Comparison of ENCODE assay signal across 11 cellular contexts in genomic region chr7:55618913-55619312, GRCh38.
"Had no signal": no experiment of that assay in that cellular context is flagged by ENCODE, and none has a peak within 500 bp of the region (broad histone marks: within the 10 kb centered on the region; RNA-seq: fewer than 3 reads in every experiment).

No MANE protein-coding gene starts in this region.

- H3K4me1 ChIP-seq: HAP-1 had no signal

- H3K9ac ChIP-seq: GM23248 had no signal

- H2AFZ ChIP-seq: GM23248, GM23338 had no signal

- H3K4me3 ChIP-seq: GM23248, GM23338, HAP-1 had no signal

- H3K9me3 ChIP-seq: HAP-1 had no signal

- DNase-seq: GM23248, GOT3, H7, H9, HCEC 1CT, HFFc6 had no signal

- H3K27ac ChIP-seq: GM23248 had no signal

- H3K4me3 Mint-ChIP-seq: GM23338, H9, HFFc6 had no signal

- H3K4me1 Mint-ChIP-seq: GM23338, H9 had no signal

- H3K4me2 ChIP-seq: GM23338 had no signal

- FAIRE-seq: H1, H54 had no signal

- H3K27ac Mint-ChIP-seq: GM23338, H9, HFFc6 had no signal

- H3K36me3 ChIP-seq: HAP-1 had no signal

- ATAC-seq: GM23338, HCT116 had no signal
